ENCODE assay signal across 2 cellular contexts in the genomic region with DNA sequence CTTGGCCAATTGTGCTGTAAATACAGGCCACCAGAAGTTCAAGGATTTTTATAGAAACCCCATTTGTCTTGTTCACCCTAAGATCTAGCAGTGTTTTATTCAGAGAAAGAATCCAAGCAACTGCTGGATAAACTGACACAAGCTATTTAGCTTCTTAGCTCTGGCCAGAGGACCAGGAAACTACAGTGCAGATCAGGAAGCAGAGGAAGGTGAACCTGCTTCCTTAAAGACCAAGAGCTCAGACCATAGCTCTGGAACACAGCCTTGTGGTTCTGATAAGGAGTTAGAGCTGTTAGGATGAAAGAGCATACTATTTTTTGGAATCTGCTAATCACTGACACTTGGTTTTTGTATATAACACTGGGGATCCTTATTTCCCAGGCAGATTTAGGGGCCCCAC.
TF ChIP-seq lines count a peak whose summit lies in the region.

No MANE protein-coding gene starts in this region.

TF ChIP-seq in liver, 16 proteins besides CTCF, POLR2A, EP300 and RAD21:
- TF ChIP-seq NR2F2 (IDR thresholded peaks at IDR 0.05), result peak; percentile 83
- TF ChIP-seq SP1 (IDR thresholded peaks at IDR 0.05), result no peak

TF ChIP-seq in HepG2, 621 proteins besides CTCF, POLR2A, EP300 and RAD21:
- TF ChIP-seq TEAD2 (CRISPR knock-in tag; IDR thresholded peaks at IDR 0.05) (no peak), TGIF2 (CRISPR knock-in tag; IDR thresholded peaks at IDR 0.05) (no peak), POLR2G (IDR thresholded peaks at IDR 0.05; ENCODE audit: low read depth, low read length) (no peak), YEATS2 (CRISPR knock-in tag; IDR thresholded peaks at IDR 0.05; ENCODE audit: borderline replicate concordance) (no peak), MAFG (CRISPR knock-in tag; IDR thresholded peaks at IDR 0.05) (no peak), ZNF749 (CRISPR knock-in tag; IDR thresholded peaks at IDR 0.05; ENCODE audit: borderline replicate concordance) (no peak), KDM5B (CRISPR knock-in tag; IDR thresholded peaks at IDR 0.05; ENCODE audit: borderline replicate concordance) (no peak), PRPF4 (IDR thresholded peaks at IDR 0.05; ENCODE audit: low read depth, low read length, poor library complexity, severe bottlenecking) (no peak), NAIF1 (CRISPR knock-in tag; IDR thresholded peaks at IDR 0.05; ENCODE audit: borderline replicate concordance) (no peak)
- TF ChIP-seq, protein P1, sequence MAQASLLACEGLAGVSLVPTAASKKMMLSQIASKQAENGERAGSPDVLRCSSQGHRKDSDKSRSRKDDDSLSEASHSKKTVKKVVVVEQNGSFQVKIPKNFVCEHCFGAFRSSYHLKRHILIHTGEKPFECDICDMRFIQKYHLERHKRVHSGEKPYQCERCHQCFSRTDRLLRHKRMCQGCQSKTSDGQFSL (CRISPR knock-in tag; IDR thresholded peaks at IDR 0.05), result no peak
